ENCODE assay signal across 11 cellular contexts in genomic region chr11:74288161-74288560, GRCh38. TPM values are rescaled to one million over a fixed set of nuclear protein-coding genes. Genes with fewer than 3 reads are reported as not detected.
DNase-seq lines count a peak whose midpoint lies in the region; ATAC-seq and TF ChIP-seq lines count a peak whose summit lies in the region.
"Had no signal": no experiment of that assay in that cellular context is flagged by ENCODE, and none has a peak within 500 bp of the region (broad histone marks: within the 10 kb centered on the region; RNA-seq: fewer than 3 reads in every experiment).

No MANE protein-coding gene starts in this region.

- intact Hi-C loops in CD4-positive, alpha-beta T cell (cut with DNase I, micrococcal nuclease): no loop called here

- peaks cover 5% of the 10 kb centered on the region for H3K4me1 Mint-ChIP-seq in CD4-positive, alpha-beta T cell (ENCODE audit: low read depth)

- in situ Hi-C loops in astrocyte of the spinal cord (cut with HindIII; ENCODE audit: low sequenced_read_pairs): no loop called here

- DNase-seq in AG08396 (ENCODE audit: low spot score): peak; percentile 77
- DNase-seq in HFF-Myc (ENCODE audit: extremely low read depth, low read depth): peak; percentile 59
- peak; percentile 95 for DNase-seq in astrocyte of the spinal cord (ENCODE audit: low read depth, low spot score)
- DNase-seq in lung microvascular endothelial cell (ENCODE audit: low read depth in 2 of 2): peak; percentile 61 to 96
- no peak for DNase-seq in GM10248 (ENCODE audit: extremely low spot score)
- no peak for DNase-seq in CD4-positive, alpha-beta T cell
- DNase-seq in middle frontal gyrus (ENCODE audit: extremely low spot score, low spot score): no peak
- DNase-seq: hippocampal formation, spleen had no signal

- no peak overlapping the region for H3K27ac Mint-ChIP-seq in CD4-positive, alpha-beta T cell

- no peaks in the 10 kb centered on the region for H3K27me3 ChIP-seq in CD4-positive, alpha-beta T cell (ENCODE audit: control insufficient read depth, insufficient read depth, low read length)
- H3K27me3 ChIP-seq: spleen, suprapubic skin had no signal

- H3K4me3 Mint-ChIP-seq in CD4-positive, alpha-beta T cell: no peak overlapping the region

- H3K36me3 Mint-ChIP-seq in CD4-positive, alpha-beta T cell (ENCODE audit: low read depth): no peaks in the 10 kb centered on the region

- no peak for TF ChIP-seq CTCF in HFF-Myc (IDR thresholded peaks at IDR 0.05; ENCODE audit: low read depth, low read length, missing control alignments)
- TF ChIP-seq CTCF in astrocyte of the spinal cord (IDR thresholded peaks at IDR 0.05; ENCODE audit: low read depth, low read length): no peak
- no peak for TF ChIP-seq CTCF in GM10248 (IDR thresholded peaks at IDR 0.05; ENCODE audit: control extremely low read depth, extremely low read depth, low read depth, missing control alignments)
- TF ChIP-seq CTCF in CD4-positive, alpha-beta T cell (IDR thresholded peaks at IDR 0.05): no peak

- CTCF ChIA-PET in GM10248 (lab: Yijun Ruan, JAX): no interaction called here
- CTCF ChIA-PET in CD4-positive, alpha-beta T cell (lab: Charles Lee): no interaction called here

- no peak overlapping the region for H3K27ac ChIP-seq in CD4-positive, alpha-beta T cell (ENCODE audit: low read depth, low read length)
- H3K27ac ChIP-seq: spleen, suprapubic skin had no signal

- no peaks in the 10 kb centered on the region for H3K9me3 Mint-ChIP-seq in CD4-positive, alpha-beta T cell

- H3K9me3 ChIP-seq in CD4-positive, alpha-beta T cell (ENCODE audit: control insufficient read depth, low read length): no peaks in the 10 kb centered on the region
- H3K9me3 ChIP-seq: spleen, suprapubic skin had no signal

- POLR2A ChIA-PET in GM10248 (lab: Yijun Ruan, JAX): no interaction called here
- POLR2A ChIA-PET in CD4-positive, alpha-beta T cell (lab: Charles Lee): interaction anchor here (0.8 kb wide), 1 partner anchor 10 kb away, joined by 3 read pairs; no protein-coding TSS in a partner anchor

- no peak for ATAC-seq in CD4-positive, alpha-beta T cell (ENCODE audit: poor library complexity)
- no peak for ATAC-seq in GM19351 (IDR thresholded peaks at IDR 0.05; ENCODE audit: unreplicated experiment)

- no peak overlapping the region for H3K4me3 ChIP-seq in HFF-Myc (replicated peaks; ENCODE audit: low read depth, low read length)
- H3K4me3 ChIP-seq in astrocyte of the spinal cord (ENCODE audit: low read depth, low read length): no peak overlapping the region
- H3K4me3 ChIP-seq: spleen, suprapubic skin had no signal

- no peaks in the 10 kb centered on the region for H3K27me3 Mint-ChIP-seq in CD4-positive, alpha-beta T cell

RNA-seq across cellular contexts. Expression of gene P4HA3, which starts 23.3 kb away (rescaled TPM):
- total RNA-seq in lung microvascular endothelial cell: 36.3 and 52.3 TPM in 2 replicates
- not detected for total RNA-seq in CD4-positive, alpha-beta T cell

Comparison
In these comparisons a context has a peak if more than half of its experiments do, and no peak if none do; other contexts are left out.
1. DNase-seq: peak in AG08396 (single experiment), HFF-Myc (single experiment), astrocyte of the spinal cord (single experiment) and lung microvascular endothelial cell (2 of 2); none in GM10248 (single experiment), CD4-positive, alpha-beta T cell (0 of 10) and middle frontal gyrus (single experiment).
2. RNA of gene P4HA3, which starts 23.3 kb away (total RNA-seq): 36.3 to 52.3 TPM in lung microvascular endothelial cell; not detected in CD4-positive, alpha-beta T cell; every median in the first group is over 10 times any median in the second.